Comparison of ENCODE assay signal across 2 cellular contexts in genomic region chr3:37447732-37448131, GRCh38.
TF ChIP-seq lines count a peak whose summit lies in the region.

No MANE protein-coding gene starts in this region.

TF ChIP-seq in SK-N-SH, 30 proteins besides CTCF, POLR2A, EP300 and RAD21:
- TF ChIP-seq ZBTB33 (IDR thresholded peaks at IDR 0.05; ENCODE audit: borderline replicate concordance, low read depth) (no peak), USF2 (IDR thresholded peaks at IDR 0.05; ENCODE audit: borderline replicate concordance, low read depth, low read length) (no peak), POLR2AphosphoS5 (IDR thresholded peaks at IDR 0.05; ENCODE audit: low read depth, low read length) (no peak), TAF1 (IDR thresholded peaks at IDR 0.05; ENCODE audit: borderline replicate concordance, low read depth, low read length) (no peak)

TF ChIP-seq in SK-N-SH treated with all-trans-retinoic acid at 6 μM for 48 hours, 23 proteins besides CTCF, POLR2A, EP300 and RAD21 (continued from another document):
- TF ChIP-seq POU6F1 (CRISPR knock-in tag; IDR thresholded peaks at IDR 0.05; ENCODE audit: borderline replicate concordance, low read depth) (no peak), ZFP3 (CRISPR knock-in tag; IDR thresholded peaks at IDR 0.05) (no peak), TSHZ2 (CRISPR knock-in tag; IDR thresholded peaks at IDR 0.05) (no peak), ZC3H10 (CRISPR knock-in tag; IDR thresholded peaks at IDR 0.05) (no peak), TOX (CRISPR knock-in tag; IDR thresholded peaks at IDR 0.05; ENCODE audit: borderline replicate concordance) (no peak)
TF ChIP-seq in SK-N-SH treated with all-trans-retinoic acid at 6 μM for 48 hours: peak in this region for 0.
